In the genomic region with DNA sequence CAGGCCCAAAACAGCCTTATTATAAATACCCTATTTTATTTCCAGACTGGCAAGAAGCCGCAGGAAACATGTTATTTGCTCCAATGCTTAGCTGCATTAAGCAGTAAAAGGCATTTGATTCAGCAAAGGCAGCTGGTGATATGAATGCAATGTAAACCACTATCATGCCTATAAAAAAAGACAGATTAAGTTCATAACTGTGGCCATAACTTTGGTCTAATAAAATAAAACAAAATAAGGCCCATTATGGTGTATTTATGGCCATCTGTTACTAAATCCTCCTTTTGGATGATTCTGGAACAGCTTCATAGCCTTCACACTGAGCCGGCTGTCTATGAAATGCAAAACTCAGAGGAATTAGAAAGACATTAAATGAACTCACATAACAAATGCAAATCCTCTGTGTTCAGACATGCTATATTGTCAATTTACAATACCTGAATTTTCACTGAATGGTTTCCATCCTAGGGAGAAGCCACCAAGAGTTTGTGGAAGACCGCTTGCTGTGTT, we compare ENCODE assay signal across 32 cellular contexts.
"Had no signal": no experiment of that assay in that cellular context is flagged by ENCODE, and none has a peak within 500 bp of the region (broad histone marks: within the 10 kb centered on the region; RNA-seq: fewer than 3 reads in every experiment).

No MANE protein-coding gene starts in this region.

- H3K27ac Mint-ChIP-seq: activated CD4-positive, alpha-beta memory T cell treated with anti-CD3 and anti-CD28 coated beads for 36 hours; activated CD4-positive, alpha-beta T cell treated with anti-CD3 and anti-CD28 coated beads, Interleukin-2, amount 10 ng/mL, durations not matched to agents 24 days and 14 days; activated naive CD4-positive, alpha-beta T cell treated with anti-CD3 and anti-CD28 coated beads, Interleukin-2, amount 10 ng/mL, durations not matched to agents 7 days and 5 days; activated naive CD8-positive, alpha-beta T cell treated with anti-CD3 and anti-CD28 coated beads, Interleukin-2, amount 10 ng/mL, durations not matched to agents 7 days and 5 days; activated T-helper 1 cell treated with anti-CD3 and anti-CD28 coated beads, Interleukin-12 subunit alpha, Interleukin-12 subunit beta, Interleukin-2, Interleukin-4 antibody, amounts not matched to agents 30 ng/mL and 10 ng/mL and 1 ng/mL, durations not matched to agents 14 hours and 24 hours and 36 hours; nephron progenitor cell; T-helper 17 cell had no signal

- H3K9me3 Mint-ChIP-seq: activated CD4-positive, alpha-beta memory T cell treated with anti-CD3 and anti-CD28 coated beads for 36 hours; activated CD4-positive, alpha-beta T cell treated with anti-CD3 and anti-CD28 coated beads, Interleukin-2, amount 10 ng/mL, durations not matched to agents 24 days and 14 days; activated naive CD4-positive, alpha-beta T cell treated with anti-CD3 and anti-CD28 coated beads, Interleukin-2, amount 10 ng/mL, durations not matched to agents 7 days and 5 days; activated naive CD8-positive, alpha-beta T cell treated with anti-CD3 and anti-CD28 coated beads, Interleukin-2, amount 10 ng/mL, durations not matched to agents 7 days and 5 days; activated T-helper 1 cell treated with anti-CD3 and anti-CD28 coated beads, Interleukin-12 subunit alpha, Interleukin-12 subunit beta, Interleukin-2, Interleukin-4 antibody, amounts not matched to agents 30 ng/mL and 10 ng/mL and 1 ng/mL, durations not matched to agents 14 hours and 24 hours and 36 hours; nephron progenitor cell had no signal

- H3K4me1 Mint-ChIP-seq: activated CD4-positive, alpha-beta T cell treated with anti-CD3 and anti-CD28 coated beads, Interleukin-2, amount 10 ng/mL, durations not matched to agents 24 days and 14 days; activated naive CD4-positive, alpha-beta T cell treated with anti-CD3 and anti-CD28 coated beads, Interleukin-2, amount 10 ng/mL, durations not matched to agents 7 days and 5 days; activated naive CD8-positive, alpha-beta T cell treated with anti-CD3 and anti-CD28 coated beads, Interleukin-2, amount 10 ng/mL, durations not matched to agents 7 days and 5 days; nephron progenitor cell; T-helper 17 cell had no signal

- ATAC-seq: activated CD4-positive, CD25-positive, alpha-beta regulatory T cell treated with anti-CD3 and anti-CD28 coated beads, Interleukin-2, amount 50 U/mL, for 24 hours; esophagus mucosa; foreskin keratinocyte; heart left ventricle; left lung; lower lobe of right lung; pancreas; sciatic nerve; T-helper 17 cell; upper lobe of right lung had no signal

- H3K4me3 ChIP-seq: ascending aorta, heart left ventricle, left lung, lower lobe of right lung, pancreas, prostate gland, suprapubic skin, tibial artery, upper lobe of right lung had no signal

- DNase-seq: activated CD4-positive, alpha-beta memory T cell treated with anti-CD3 and anti-CD28 coated beads for 36 hours; activated CD4-positive, alpha-beta T cell treated with anti-CD3 and anti-CD28 coated beads, Interleukin-2, amount 10 ng/mL, durations not matched to agents 24 days and 14 days; activated CD8-positive, alpha-beta memory T cell treated with anti-CD3 and anti-CD28 coated beads, Interleukin-2, amount 50 U/mL, for 4 hours; activated gamma-delta T cell; activated naive CD4-positive, alpha-beta T cell treated with anti-CD3 and anti-CD28 coated beads, Interleukin-2, amount 10 ng/mL, durations not matched to agents 7 days and 5 days; activated naive CD8-positive, alpha-beta T cell treated with anti-CD3 and anti-CD28 coated beads, Interleukin-2, amount 10 ng/mL, durations not matched to agents 7 days and 5 days; activated T-cell treated with anti-CD3 and anti-CD28 coated beads, Interleukin-2, amount 50 U/mL, for 1 hour; caudate nucleus; foreskin keratinocyte; heart left ventricle; kidney glomerular epithelial cell; left lung; lower lobe of right lung; mesenchymal stem cell; nephron progenitor cell; pancreas; retina; small intestine; stimulated activated CD4-positive, alpha-beta T cell treated with anti-CD3 and anti-CD28 coated beads, Interleukin-1b, Interleukin-23, amount 100 ng/mL, for 48 hours; stimulated activated naive CD4-positive, alpha-beta T cell; T-helper 17 cell; T1000; tibial artery; upper lobe of right lung; WERI-Rb-1 had no signal

- H3K36me3 ChIP-seq: ascending aorta, heart left ventricle, left lung, lower lobe of right lung, pancreas, prostate gland, suprapubic skin, tibial artery, upper lobe of right lung, WERI-Rb-1 had no signal

- H3K27me3 Mint-ChIP-seq: activated CD4-positive, alpha-beta memory T cell treated with anti-CD3 and anti-CD28 coated beads for 36 hours; activated CD4-positive, alpha-beta T cell treated with anti-CD3 and anti-CD28 coated beads, Interleukin-2, amount 10 ng/mL, durations not matched to agents 24 days and 14 days; activated naive CD4-positive, alpha-beta T cell treated with anti-CD3 and anti-CD28 coated beads, Interleukin-2, amount 10 ng/mL, durations not matched to agents 7 days and 5 days; activated naive CD8-positive, alpha-beta T cell treated with anti-CD3 and anti-CD28 coated beads, Interleukin-2, amount 10 ng/mL, durations not matched to agents 7 days and 5 days; T-helper 17 cell had no signal

- H3K27me3 ChIP-seq: ascending aorta, foreskin keratinocyte, heart left ventricle, left lung, pancreas, suprapubic skin, tibial artery, upper lobe of right lung had no signal

- H3K4me3 Mint-ChIP-seq: activated CD4-positive, alpha-beta memory T cell treated with anti-CD3 and anti-CD28 coated beads for 36 hours; activated CD4-positive, alpha-beta T cell treated with anti-CD3 and anti-CD28 coated beads, Interleukin-2, amount 10 ng/mL, durations not matched to agents 24 days and 14 days; activated naive CD4-positive, alpha-beta T cell treated with anti-CD3 and anti-CD28 coated beads, Interleukin-2, amount 10 ng/mL, durations not matched to agents 7 days and 5 days; activated naive CD8-positive, alpha-beta T cell treated with anti-CD3 and anti-CD28 coated beads, Interleukin-2, amount 10 ng/mL, durations not matched to agents 7 days and 5 days; activated T-helper 1 cell treated with anti-CD3 and anti-CD28 coated beads, Interleukin-12 subunit alpha, Interleukin-12 subunit beta, Interleukin-2, Interleukin-4 antibody, amounts not matched to agents 30 ng/mL and 10 ng/mL and 1 ng/mL, durations not matched to agents 14 hours and 24 hours and 36 hours; nephron progenitor cell; T-helper 17 cell had no signal

- H3K36me3 Mint-ChIP-seq: activated CD4-positive, alpha-beta memory T cell treated with anti-CD3 and anti-CD28 coated beads for 36 hours; activated naive CD4-positive, alpha-beta T cell treated with anti-CD3 and anti-CD28 coated beads, Interleukin-2, amount 10 ng/mL, durations not matched to agents 7 days and 5 days; activated naive CD8-positive, alpha-beta T cell treated with anti-CD3 and anti-CD28 coated beads, Interleukin-2, amount 10 ng/mL, durations not matched to agents 7 days and 5 days had no signal

- H3K9me3 ChIP-seq: ascending aorta, heart left ventricle, left lung, lower lobe of right lung, pancreas, prostate gland, suprapubic skin, tibial artery, upper lobe of right lung had no signal

- H3K4me1 ChIP-seq: ascending aorta, foreskin keratinocyte, heart left ventricle, left lung, lower lobe of right lung, pancreas, prostate gland, suprapubic skin, tibial artery, upper lobe of right lung had no signal
